28 cellular contexts compared by ENCODE assay signal in the genomic region with DNA sequence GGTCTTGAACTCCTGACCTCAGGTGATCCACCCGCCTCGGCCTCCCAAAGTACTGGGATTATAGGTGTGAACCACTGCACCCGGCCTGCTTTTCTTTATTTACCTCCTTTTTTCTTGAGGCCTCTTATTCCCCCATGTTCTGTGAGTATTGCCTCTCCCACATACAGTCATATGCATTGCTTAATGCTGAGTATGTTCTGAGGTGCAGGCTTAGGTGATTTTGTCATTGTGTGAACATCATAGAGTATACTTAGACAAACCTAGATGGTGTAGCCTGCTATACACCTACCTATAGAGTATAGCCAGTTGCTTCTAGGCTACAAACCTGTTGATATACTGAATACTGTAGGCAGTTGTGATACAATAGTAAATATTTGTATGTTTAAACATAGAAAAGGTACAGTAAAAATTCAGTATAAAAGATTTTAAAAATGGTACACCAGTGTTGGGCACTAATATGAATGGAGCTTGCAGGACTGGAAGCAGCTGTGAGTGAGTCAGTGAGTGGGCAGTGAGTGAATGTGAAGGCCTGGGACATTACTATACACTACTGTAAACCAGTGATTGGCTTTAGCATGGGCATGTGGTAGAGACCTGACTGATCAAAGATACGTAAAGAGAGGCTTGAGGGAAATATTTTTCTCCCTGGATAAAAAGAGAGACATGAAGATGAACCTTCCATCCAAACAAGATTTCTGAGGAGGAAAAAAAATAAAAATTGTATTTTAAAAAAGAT. TPM values are rescaled to one million over a fixed set of nuclear protein-coding genes. Genes with fewer than 3 reads are reported as not detected.
DNase-seq lines count a peak whose midpoint lies in the region; ATAC-seq and TF ChIP-seq lines count a peak whose summit lies in the region.
"Had no signal": no experiment of that assay in that cellular context is flagged by ENCODE, and none has a peak within 500 bp of the region (broad histone marks: within the 10 kb centered on the region; RNA-seq: fewer than 3 reads in every experiment).

No MANE protein-coding gene starts in this region.

- no peak overlapping the region for H3K9ac ChIP-seq in smooth muscle cell (ENCODE audit: low read depth)
- H3K9ac ChIP-seq: BLaER1 treated with 17β-estradiol and CSF1 and Interleukin-3, amounts not matched to agents 10 nM and 100 nM; parathyroid adenoma had no signal

- peaks cover 77% of the 10 kb centered on the region for H4K20me1 ChIP-seq in smooth muscle cell (ENCODE audit: low read depth)

- no peaks in the 10 kb centered on the region for H3K4me1 ChIP-seq in smooth muscle cell (ENCODE audit: low read depth)
- H3K4me1 ChIP-seq: adrenal gland, esophagus squamous epithelium, parathyroid adenoma, stomach, upper lobe of left lung had no signal

- intact Hi-C loops in activated CD8-positive, alpha-beta T cell treated with anti-CD3 and anti-CD28 coated beads for 36 hours (cut with micrococcal nuclease) = no loop called here
- intact Hi-C loops in activated T-helper 2 cell treated with anti-CD3 and anti-CD28 coated beads, Interferon-gamma antibody, Interleukin-2, Interleukin-4, amounts not matched to agents 10 μg/mL and 5 μg/mL and 100 μg/mL, durations not matched to agents 14 hours and 24 hours and 36 hours (cut with micrococcal nuclease) = no loop called here

- no peak overlapping the region for H3K4me3 ChIP-seq in fibroblast of pulmonary artery (replicated peaks; ENCODE audit: low read depth, low read length)
- H3K4me3 ChIP-seq in smooth muscle cell = no peak overlapping the region
- H3K4me3 ChIP-seq: adrenal gland; BLaER1 treated with 17β-estradiol and CSF1 and Interleukin-3, amounts not matched to agents 10 nM and 100 nM; esophagus squamous epithelium; GM12878; lung; sigmoid colon; stomach; upper lobe of left lung had no signal

- TF ChIP-seq CTCF in activated CD8-positive, alpha-beta T cell treated with anti-CD3 and anti-CD28 coated beads for 36 hours (IDR thresholded peaks at IDR 0.05) = no peak
- no peak for TF ChIP-seq CTCF in fibroblast of pulmonary artery (IDR thresholded peaks at IDR 0.05; ENCODE audit: low read length, missing control alignments)
- TF ChIP-seq CTCF in smooth muscle cell (IDR thresholded peaks at IDR 0.05; ENCODE audit: borderline replicate concordance, insufficient read depth, poor library complexity, severe bottlenecking) = no peak

- POLR2A ChIA-PET in activated CD8-positive, alpha-beta T cell treated with anti-CD3 and anti-CD28 coated beads for 36 hours (lab: Charles Lee) = interaction anchor here (1.1 kb wide), 1 partner anchor 15 kb away, joined by 3 read pairs; no protein-coding TSS in a partner anchor
- POLR2A ChIA-PET in activated CD8-positive, alpha-beta T cell treated with anti-CD3 and anti-CD28 coated beads, Interleukin-2, amount 10 ng/mL, durations not matched to agents 7 days and 5 days (lab: Charles Lee) = interaction anchor here (0.6 kb wide), 1 partner anchor 221 kb away, joined by 3 read pairs; no protein-coding TSS in a partner anchor

- peaks cover 62% of the 10 kb centered on the region for H3K79me2 ChIP-seq in smooth muscle cell (ENCODE audit: low read depth)
- H3K79me2 ChIP-seq: parathyroid adenoma had no signal

- no peak for DNase-seq in activated CD8-positive, alpha-beta T cell treated with anti-CD3 and anti-CD28 coated beads for 36 hours
- DNase-seq in activated CD8-positive, alpha-beta T cell treated with anti-CD3 and anti-CD28 coated beads, Interleukin-2, amount 10 ng/mL, durations not matched to agents 7 days and 5 days = no peak
- DNase-seq in fibroblast of pulmonary artery (ENCODE audit: low read depth) (peak; percentile 37), smooth muscle cell (lab: John Stamatoyannopoulos, UW; ENCODE audit: unreplicated experiment) (no peak), NCI-H345 treated with DMSO at 0.1 percent for 48 hours (lab: John Stamatoyannopoulos, UW; ENCODE audit: unreplicated experiment) (no peak)
- no peak for DNase-seq in activated T-helper 2 cell treated with anti-CD3 and anti-CD28 coated beads, Interferon-gamma antibody, Interleukin-2, Interleukin-4, amounts not matched to agents 10 μg/mL and 5 μg/mL and 100 μg/mL, durations not matched to agents 14 hours and 24 hours and 36 hours (ENCODE audit: low spot score)
- DNase-seq: activated CD4-positive, alpha-beta T cell treated with anti-CD3 and anti-CD28 coated beads for 4 hours; activated effector memory CD4-positive, alpha-beta T cell treated with anti-CD3 and anti-CD28 coated beads, Interleukin-2, amount 50 U/mL, for 16 hours; adrenal gland; esophagus squamous epithelium; H7; hippocampal formation; islet precursor cell; MV-4-11; NCI-H187 treated with DMSO at 0.1 percent for 48 hours; NCI-H510A; sigmoid colon; stimulated activated CD4-positive, alpha-beta T cell treated with anti-CD3 and anti-CD28 coated beads, Interleukin-1b, Interleukin-23, amount 100 ng/mL, for 48 hours; stomach; upper lobe of left lung had no signal

- H3K27me3 Mint-ChIP-seq in activated CD8-positive, alpha-beta T cell treated with anti-CD3 and anti-CD28 coated beads for 36 hours = no peaks in the 10 kb centered on the region
- H3K27me3 Mint-ChIP-seq in activated CD8-positive, alpha-beta T cell treated with anti-CD3 and anti-CD28 coated beads, Interleukin-2, amount 10 ng/mL, durations not matched to agents 7 days and 5 days (ENCODE audit: low read depth) = no peaks in the 10 kb centered on the region
- H3K27me3 Mint-ChIP-seq in activated T-helper 17 cell treated with anti-CD3 and anti-CD28 coated beads, Interleukin-2, amount 50 U/mL, for 72 hours = no peaks in the 10 kb centered on the region
- no peaks in the 10 kb centered on the region for H3K27me3 Mint-ChIP-seq in activated T-helper 2 cell treated with anti-CD3 and anti-CD28 coated beads, Interferon-gamma antibody, Interleukin-2, Interleukin-4, amounts not matched to agents 10 μg/mL and 5 μg/mL and 100 μg/mL, durations not matched to agents 14 hours and 24 hours and 36 hours (ENCODE audit: low read depth)
- H3K27me3 Mint-ChIP-seq: central memory CD8-positive, alpha-beta T cell had no signal

- 89% methylated on average over 4 of the region's 4 CpGs for WGBS in smooth muscle cell (ENCODE audit: low lambda C conversion rate)

- peaks cover 3% of the 10 kb centered on the region for H3K9me3 Mint-ChIP-seq in activated CD8-positive, alpha-beta T cell treated with anti-CD3 and anti-CD28 coated beads for 36 hours
- no peaks in the 10 kb centered on the region for H3K9me3 Mint-ChIP-seq in activated CD8-positive, alpha-beta T cell treated with anti-CD3 and anti-CD28 coated beads, Interleukin-2, amount 10 ng/mL, durations not matched to agents 7 days and 5 days (ENCODE audit: insufficient read depth)
- H3K9me3 Mint-ChIP-seq in activated T-helper 17 cell treated with anti-CD3 and anti-CD28 coated beads, Interleukin-2, amount 50 U/mL, for 72 hours = no peaks in the 10 kb centered on the region
- no peaks in the 10 kb centered on the region for H3K9me3 Mint-ChIP-seq in activated T-helper 2 cell treated with anti-CD3 and anti-CD28 coated beads, Interferon-gamma antibody, Interleukin-2, Interleukin-4, amounts not matched to agents 10 μg/mL and 5 μg/mL and 100 μg/mL, durations not matched to agents 14 hours and 24 hours and 36 hours
- H3K9me3 Mint-ChIP-seq: central memory CD8-positive, alpha-beta T cell had no signal

- no peaks in the 10 kb centered on the region for H3K36me3 ChIP-seq in smooth muscle cell (ENCODE audit: low read depth)
- H3K36me3 ChIP-seq: adrenal gland, esophagus squamous epithelium, sigmoid colon, stomach, upper lobe of left lung had no signal

- CTCF ChIA-PET in activated CD8-positive, alpha-beta T cell treated with anti-CD3 and anti-CD28 coated beads for 36 hours (lab: Charles Lee) = no interaction called here
- CTCF ChIA-PET in activated CD8-positive, alpha-beta T cell treated with anti-CD3 and anti-CD28 coated beads, Interleukin-2, amount 10 ng/mL, durations not matched to agents 7 days and 5 days (lab: Charles Lee) = interaction anchor here (4.0 kb wide), 1 partner anchor 14 kb away, joined by 13 read pairs; no protein-coding TSS in a partner anchor

- no peak overlapping the region for H3K4me3 Mint-ChIP-seq in activated CD8-positive, alpha-beta T cell treated with anti-CD3 and anti-CD28 coated beads for 36 hours
- no peak overlapping the region for H3K4me3 Mint-ChIP-seq in activated CD8-positive, alpha-beta T cell treated with anti-CD3 and anti-CD28 coated beads, Interleukin-2, amount 10 ng/mL, durations not matched to agents 7 days and 5 days
- H3K4me3 Mint-ChIP-seq in activated T-helper 17 cell treated with anti-CD3 and anti-CD28 coated beads, Interleukin-2, amount 50 U/mL, for 72 hours = no peak overlapping the region
- H3K4me3 Mint-ChIP-seq in activated T-helper 2 cell treated with anti-CD3 and anti-CD28 coated beads, Interferon-gamma antibody, Interleukin-2, Interleukin-4, amounts not matched to agents 10 μg/mL and 5 μg/mL and 100 μg/mL, durations not matched to agents 14 hours and 24 hours and 36 hours (ENCODE audit: low read depth) = no peak overlapping the region
- H3K4me3 Mint-ChIP-seq: central memory CD8-positive, alpha-beta T cell had no signal

- H3K4me1 Mint-ChIP-seq in activated CD8-positive, alpha-beta T cell treated with anti-CD3 and anti-CD28 coated beads for 36 hours (ENCODE audit: low read depth) = peaks cover 22% of the 10 kb centered on the region
- peaks cover 8% of the 10 kb centered on the region for H3K4me1 Mint-ChIP-seq in activated CD8-positive, alpha-beta T cell treated with anti-CD3 and anti-CD28 coated beads, Interleukin-2, amount 10 ng/mL, durations not matched to agents 7 days and 5 days (ENCODE audit: low read depth)
- H3K4me1 Mint-ChIP-seq in activated T-helper 17 cell treated with anti-CD3 and anti-CD28 coated beads, Interleukin-2, amount 50 U/mL, for 72 hours = peaks cover 11% of the 10 kb centered on the region
- peaks cover 11% of the 10 kb centered on the region for H3K4me1 Mint-ChIP-seq in activated T-helper 2 cell treated with anti-CD3 and anti-CD28 coated beads, Interferon-gamma antibody, Interleukin-2, Interleukin-4, amounts not matched to agents 10 μg/mL and 5 μg/mL and 100 μg/mL, durations not matched to agents 14 hours and 24 hours and 36 hours (ENCODE audit: low read depth)

- no peaks in the 10 kb centered on the region for H3K9me3 ChIP-seq in smooth muscle cell (replicated peaks; ENCODE audit: low read depth)
- H3K9me3 ChIP-seq: adrenal gland, esophagus squamous epithelium, sigmoid colon, stomach, upper lobe of left lung had no signal

- H3F3A ChIP-seq in smooth muscle cell (ENCODE audit: low read depth) = no peaks in the 10 kb centered on the region

- H3K27ac Mint-ChIP-seq in activated CD8-positive, alpha-beta T cell treated with anti-CD3 and anti-CD28 coated beads for 36 hours = no peak overlapping the region
- H3K27ac Mint-ChIP-seq in activated CD8-positive, alpha-beta T cell treated with anti-CD3 and anti-CD28 coated beads, Interleukin-2, amount 10 ng/mL, durations not matched to agents 7 days and 5 days = no peak overlapping the region
- no peak overlapping the region for H3K27ac Mint-ChIP-seq in activated T-helper 17 cell treated with anti-CD3 and anti-CD28 coated beads, Interleukin-2, amount 50 U/mL, for 72 hours
- H3K27ac Mint-ChIP-seq in activated T-helper 2 cell treated with anti-CD3 and anti-CD28 coated beads, Interferon-gamma antibody, Interleukin-2, Interleukin-4, amounts not matched to agents 10 μg/mL and 5 μg/mL and 100 μg/mL, durations not matched to agents 14 hours and 24 hours and 36 hours = no peak overlapping the region

- H2AFZ ChIP-seq in smooth muscle cell (ENCODE audit: low read depth) = no peak overlapping the region
- H2AFZ ChIP-seq: parathyroid adenoma had no signal

- ATAC-seq in activated CD8-positive, alpha-beta T cell treated with anti-CD3 and anti-CD28 coated beads for 36 hours = peak; percentile 24
- no peak for ATAC-seq in activated CD8-positive, alpha-beta T cell treated with anti-CD3 and anti-CD28 coated beads, Interleukin-2, amount 10 ng/mL, durations not matched to agents 7 days and 5 days
- ATAC-seq in activated T-helper 17 cell treated with anti-CD3 and anti-CD28 coated beads, Interleukin-2, amount 50 U/mL, for 72 hours (replicated peaks) = peak; percentile 46
- no peak for ATAC-seq in GM18502 (IDR thresholded peaks at IDR 0.05; ENCODE audit: poor library complexity, unreplicated experiment)
- ATAC-seq: GM12878 had no signal

- H3K4me2 ChIP-seq in smooth muscle cell = no peak overlapping the region
- H3K4me2 ChIP-seq: BLaER1 treated with 17β-estradiol and CSF1 and Interleukin-3, amounts not matched to agents 10 nM and 100 nM had no signal

- peaks cover 9% of the 10 kb centered on the region for H3K36me3 Mint-ChIP-seq in activated CD8-positive, alpha-beta T cell treated with anti-CD3 and anti-CD28 coated beads for 36 hours (ENCODE audit: low read depth)
- peaks cover 18% of the 10 kb centered on the region for H3K36me3 Mint-ChIP-seq in activated CD8-positive, alpha-beta T cell treated with anti-CD3 and anti-CD28 coated beads, Interleukin-2, amount 10 ng/mL, durations not matched to agents 7 days and 5 days (ENCODE audit: low read depth)
- peaks cover 71% of the 10 kb centered on the region for H3K36me3 Mint-ChIP-seq in activated T-helper 17 cell treated with anti-CD3 and anti-CD28 coated beads, Interleukin-2, amount 50 U/mL, for 72 hours (ENCODE audit: low read depth)
- peaks cover 23% of the 10 kb centered on the region for H3K36me3 Mint-ChIP-seq in activated T-helper 2 cell treated with anti-CD3 and anti-CD28 coated beads, Interferon-gamma antibody, Interleukin-2, Interleukin-4, amounts not matched to agents 10 μg/mL and 5 μg/mL and 100 μg/mL, durations not matched to agents 14 hours and 24 hours and 36 hours (ENCODE audit: low read depth)

- H3K27ac ChIP-seq in smooth muscle cell (ENCODE audit: low read depth) = peak overlapping the region; percentile 32
- H3K27ac ChIP-seq: 22Rv1; adrenal gland; BLaER1 treated with 17β-estradiol and CSF1 and Interleukin-3, amounts not matched to agents 10 nM and 100 nM; esophagus squamous epithelium; parathyroid adenoma; sigmoid colon; stomach; upper lobe of left lung had no signal

- no peaks in the 10 kb centered on the region for H3K27me3 ChIP-seq in smooth muscle cell (ENCODE audit: low read depth)
- H3K27me3 ChIP-seq: adrenal gland; BLaER1 treated with 17β-estradiol and CSF1 and Interleukin-3, amounts not matched to agents 10 nM and 100 nM; esophagus squamous epithelium; sigmoid colon; stomach; upper lobe of left lung had no signal

RNA-seq across cellular contexts. Expression of a gene that starts 17.6 kb away (rescaled TPM):
- 10 to 100 TPM; 25.6 to 25.8 TPM for total RNA-seq in activated CD8-positive, alpha-beta T cell treated with anti-CD3 and anti-CD28 coated beads for 36 hours
- total RNA-seq in activated CD8-positive, alpha-beta T cell treated with anti-CD3 and anti-CD28 coated beads, Interleukin-2, amount 10 ng/mL, durations not matched to agents 7 days and 5 days = 10 to 100 TPM; 49.0 to 50.9 TPM
- total RNA-seq in activated T-helper 17 cell treated with anti-CD3 and anti-CD28 coated beads, Interleukin-2, amount 50 U/mL, for 72 hours = 100 to 1,000 TPM in 1 of 2 donors, 10 to 100 TPM in 1; 62.2 to 102 TPM
- total RNA-seq in smooth muscle cell = 80.7 and 81.2 TPM in 2 replicates
- 15.6 and 33.8 TPM in 2 replicates for polyA plus RNA-seq in smooth muscle cell
- total RNA-seq in activated T-helper 2 cell treated with anti-CD3 and anti-CD28 coated beads, Interferon-gamma antibody, Interleukin-2, Interleukin-4, amounts not matched to agents 10 μg/mL and 5 μg/mL and 100 μg/mL, durations not matched to agents 14 hours and 24 hours and 36 hours = 27.2 and 27.6 TPM in 2 replicates

Comparison
In these comparisons a context has a peak if more than half of its experiments do, and no peak if none do; other contexts are left out.
1. ATAC-seq: peak in activated CD8-positive, alpha-beta T cell treated with anti-CD3 and anti-CD28 coated beads for 36 hours (single experiment) and activated T-helper 17 cell treated with anti-CD3 and anti-CD28 coated beads, Interleukin-2, amount 50 U/mL, for 72 hours (single experiment); none in activated CD8-positive, alpha-beta T cell treated with anti-CD3 and anti-CD28 coated beads, Interleukin-2, amount 10 ng/mL, durations not matched to agents 7 days and 5 days (single experiment) and GM18502 (single experiment).